In the genomic region with DNA sequence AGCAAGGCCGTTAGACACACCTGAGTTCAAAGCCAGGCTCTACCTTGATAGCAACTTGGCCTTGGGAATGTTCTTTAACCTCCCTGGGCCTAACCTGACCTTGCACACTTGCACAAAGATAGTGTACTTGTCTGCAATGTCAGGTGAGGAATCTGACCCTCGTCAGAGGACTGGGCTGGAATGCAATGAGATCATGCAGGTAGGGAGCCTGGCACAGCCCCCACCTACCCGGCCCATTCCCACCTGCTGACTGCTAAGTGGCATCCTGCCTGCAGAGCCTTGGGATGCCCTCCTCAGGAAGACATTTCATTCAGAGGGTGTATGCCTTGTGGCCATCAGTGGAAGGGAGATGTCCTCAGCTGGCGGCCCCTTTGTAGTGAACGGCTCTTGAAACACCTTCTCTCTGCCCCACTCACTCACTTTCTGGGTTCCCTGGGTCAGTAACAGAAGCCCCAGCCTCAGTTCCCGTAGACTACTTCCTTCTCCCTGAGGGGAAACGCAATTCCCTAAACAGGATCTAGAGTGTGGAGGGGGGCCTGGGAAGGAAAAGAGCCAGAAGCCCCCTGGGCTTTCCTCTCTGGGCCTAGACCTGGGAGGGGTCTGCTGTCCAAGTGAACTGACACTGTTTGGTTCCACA, we compare ENCODE assay signal across 23 cellular contexts.
"Had no signal": no experiment of that assay in that cellular context is flagged by ENCODE, and none has a peak within 500 bp of the region (broad histone marks: within the 10 kb centered on the region; RNA-seq: fewer than 3 reads in every experiment).

No MANE protein-coding gene starts in this region.

- ATAC-seq: activated CD8-positive, alpha-beta memory T cell treated with anti-CD3 and anti-CD28 coated beads, Interleukin-2, amount 10 ng/mL, durations not matched to agents 7 days and 5 days; activated T-helper 17 cell treated with anti-CD3 and anti-CD28 coated beads, Interleukin-2, amount 50 U/mL, for 72 hours; effector memory CD8-positive, alpha-beta T cell; left cardiac atrium; psoas muscle; right cardiac atrium; stimulated activated effector memory CD8-positive, alpha-beta T cell treated with anti-CD3 and anti-CD28 coated beads, Interleukin-12 subunit alpha, Interleukin-12 subunit beta, amount 100 ng/mL, for 72 hours had no signal

- H3K9me3 ChIP-seq: psoas muscle, stomach, testis had no signal

- H3K4me1 Mint-ChIP-seq: activated B cell treated with CpG ODN at 0.5 μM for 24 hours; activated CD4-positive, alpha-beta memory T cell treated with anti-CD3 and anti-CD28 coated beads, Interleukin-2, amount 10 ng/mL, durations not matched to agents 7 days and 5 days; activated CD8-positive, alpha-beta memory T cell treated with anti-CD3 and anti-CD28 coated beads, Interleukin-2, amount 10 ng/mL, durations not matched to agents 7 days and 5 days; activated naive CD8-positive, alpha-beta T cell treated with anti-CD3 and anti-CD28 coated beads for 36 hours; activated T-helper 17 cell treated with anti-CD3 and anti-CD28 coated beads, Interleukin-2, amount 50 U/mL, for 72 hours; naive B cell; stimulated activated effector memory CD8-positive, alpha-beta T cell treated with anti-CD3 and anti-CD28 coated beads, Interleukin-12 subunit alpha, Interleukin-12 subunit beta, amount 100 ng/mL, for 72 hours had no signal

- H3K4me3 ChIP-seq: lung, neural progenitor cell, psoas muscle, smooth muscle cell, stomach, testis had no signal

- H3K36me3 Mint-ChIP-seq: activated CD8-positive, alpha-beta memory T cell treated with anti-CD3 and anti-CD28 coated beads, Interleukin-2, amount 10 ng/mL, durations not matched to agents 7 days and 5 days; activated naive CD8-positive, alpha-beta T cell treated with anti-CD3 and anti-CD28 coated beads for 36 hours; stimulated activated effector memory CD8-positive, alpha-beta T cell treated with anti-CD3 and anti-CD28 coated beads, Interleukin-12 subunit alpha, Interleukin-12 subunit beta, amount 100 ng/mL, for 72 hours had no signal

- DNase-seq: activated B cell treated with CpG ODN at 0.5 μM for 24 hours; activated CD4-positive, alpha-beta memory T cell treated with anti-CD3 and anti-CD28 coated beads, Interleukin-2, amount 10 ng/mL, durations not matched to agents 7 days and 5 days; activated CD4-positive, alpha-beta T cell treated with anti-CD3 and anti-CD28 coated beads for 4 hours; activated CD8-positive, alpha-beta memory T cell treated with anti-CD3 and anti-CD28 coated beads, Interleukin-2, amount 10 ng/mL, durations not matched to agents 7 days and 5 days; activated naive CD4-positive, alpha-beta T cell; activated naive CD8-positive, alpha-beta T cell treated with anti-CD3 and anti-CD28 coated beads for 36 hours; activated T-cell treated with anti-CD3 and anti-CD28 coated beads, Interleukin-2, amount 50 U/mL, for 1 hour; amygdala; dermis blood vessel endothelial cell; effector memory CD8-positive, alpha-beta T cell; left cardiac atrium; naive B cell; psoas muscle; right cardiac atrium; stimulated activated CD4-positive, alpha-beta T cell treated with anti-CD3 and anti-CD28 coated beads, Interleukin-4, amount 100 ng/mL, for 24 hours; stomach; T-helper 9 cell; testis had no signal

- H3K4me3 Mint-ChIP-seq: activated B cell treated with CpG ODN at 0.5 μM for 24 hours; activated CD4-positive, alpha-beta memory T cell treated with anti-CD3 and anti-CD28 coated beads, Interleukin-2, amount 10 ng/mL, durations not matched to agents 7 days and 5 days; activated CD8-positive, alpha-beta memory T cell treated with anti-CD3 and anti-CD28 coated beads, Interleukin-2, amount 10 ng/mL, durations not matched to agents 7 days and 5 days; activated naive CD8-positive, alpha-beta T cell treated with anti-CD3 and anti-CD28 coated beads for 36 hours; activated T-helper 17 cell treated with anti-CD3 and anti-CD28 coated beads, Interleukin-2, amount 50 U/mL, for 72 hours; effector memory CD8-positive, alpha-beta T cell; naive B cell; neural progenitor cell; stimulated activated effector memory CD8-positive, alpha-beta T cell treated with anti-CD3 and anti-CD28 coated beads, Interleukin-12 subunit alpha, Interleukin-12 subunit beta, amount 100 ng/mL, for 72 hours had no signal

- H3K4me1 ChIP-seq: testis had no signal

- H3K36me3 ChIP-seq: neural progenitor cell had no signal

- H3K27me3 ChIP-seq: neural progenitor cell, stomach, testis had no signal

- H3K27ac Mint-ChIP-seq: activated B cell treated with CpG ODN at 0.5 μM for 24 hours; activated CD4-positive, alpha-beta memory T cell treated with anti-CD3 and anti-CD28 coated beads, Interleukin-2, amount 10 ng/mL, durations not matched to agents 7 days and 5 days; activated CD8-positive, alpha-beta memory T cell treated with anti-CD3 and anti-CD28 coated beads, Interleukin-2, amount 10 ng/mL, durations not matched to agents 7 days and 5 days; activated naive CD8-positive, alpha-beta T cell treated with anti-CD3 and anti-CD28 coated beads for 36 hours; activated T-helper 17 cell treated with anti-CD3 and anti-CD28 coated beads, Interleukin-2, amount 50 U/mL, for 72 hours; effector memory CD8-positive, alpha-beta T cell; neural progenitor cell; stimulated activated effector memory CD8-positive, alpha-beta T cell treated with anti-CD3 and anti-CD28 coated beads, Interleukin-12 subunit alpha, Interleukin-12 subunit beta, amount 100 ng/mL, for 72 hours had no signal

- H3K9me3 Mint-ChIP-seq: activated B cell treated with CpG ODN at 0.5 μM for 24 hours; activated CD4-positive, alpha-beta memory T cell treated with anti-CD3 and anti-CD28 coated beads, Interleukin-2, amount 10 ng/mL, durations not matched to agents 7 days and 5 days; activated naive CD8-positive, alpha-beta T cell treated with anti-CD3 and anti-CD28 coated beads for 36 hours; activated T-helper 17 cell treated with anti-CD3 and anti-CD28 coated beads, Interleukin-2, amount 50 U/mL, for 72 hours; effector memory CD8-positive, alpha-beta T cell; naive B cell; neural progenitor cell; stimulated activated effector memory CD8-positive, alpha-beta T cell treated with anti-CD3 and anti-CD28 coated beads, Interleukin-12 subunit alpha, Interleukin-12 subunit beta, amount 100 ng/mL, for 72 hours had no signal

- H3K27me3 Mint-ChIP-seq: activated B cell treated with CpG ODN at 0.5 μM for 24 hours; activated CD4-positive, alpha-beta memory T cell treated with anti-CD3 and anti-CD28 coated beads, Interleukin-2, amount 10 ng/mL, durations not matched to agents 7 days and 5 days; activated naive CD8-positive, alpha-beta T cell treated with anti-CD3 and anti-CD28 coated beads for 36 hours; naive B cell had no signal

- H3K9ac ChIP-seq: neural progenitor cell had no signal

- H3K4me2 ChIP-seq: neural progenitor cell, smooth muscle cell had no signal

- H3K27ac ChIP-seq: neural progenitor cell, psoas muscle, stomach, testis had no signal
